Comparison of ENCODE assay signal across 1 cellular context in the genomic region with DNA sequence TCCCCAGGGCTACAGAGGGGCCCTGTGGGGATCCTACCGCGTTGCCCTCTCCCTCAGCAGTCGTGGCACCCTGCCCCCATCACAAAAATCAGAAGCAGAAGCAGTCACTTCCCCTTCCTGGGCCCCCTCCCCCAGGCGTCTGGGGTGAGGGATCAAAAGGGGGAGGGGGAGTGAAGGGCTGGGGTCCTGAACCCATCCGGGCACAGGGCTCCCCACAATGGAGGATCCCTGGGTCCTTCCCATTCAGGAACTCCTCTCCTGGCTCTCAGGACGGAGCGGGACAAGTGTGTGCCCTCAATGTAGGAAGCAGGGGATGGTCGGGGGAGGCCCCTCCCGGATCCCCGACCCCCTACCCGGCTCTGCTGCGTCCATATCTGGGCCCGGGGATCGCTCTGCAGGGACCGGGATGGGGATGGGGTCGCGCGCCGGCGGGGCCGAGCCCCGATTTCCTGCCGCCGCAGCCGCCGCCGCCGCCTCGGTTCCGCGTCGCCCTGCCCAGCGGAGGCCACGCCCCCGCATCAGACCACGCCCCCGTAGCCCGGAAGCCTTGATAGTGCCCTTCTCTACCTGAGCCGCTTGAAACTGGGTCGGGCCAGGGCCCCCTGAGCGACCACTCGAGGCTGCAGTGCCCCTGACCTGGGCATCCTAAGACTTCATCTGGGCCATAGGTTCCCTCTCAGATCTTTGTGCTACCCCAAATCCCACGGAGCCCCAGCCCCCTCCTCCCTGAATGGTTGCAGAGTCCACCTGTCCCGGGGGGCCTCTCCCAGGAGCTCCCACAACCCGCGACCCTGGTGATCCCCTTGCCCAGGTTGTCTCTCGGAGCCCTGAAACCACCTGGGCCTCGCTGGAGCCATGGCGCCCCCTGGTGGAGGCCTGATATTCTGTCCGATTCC.
TF ChIP-seq lines count a peak whose summit lies in the region.

A gene with protein sequence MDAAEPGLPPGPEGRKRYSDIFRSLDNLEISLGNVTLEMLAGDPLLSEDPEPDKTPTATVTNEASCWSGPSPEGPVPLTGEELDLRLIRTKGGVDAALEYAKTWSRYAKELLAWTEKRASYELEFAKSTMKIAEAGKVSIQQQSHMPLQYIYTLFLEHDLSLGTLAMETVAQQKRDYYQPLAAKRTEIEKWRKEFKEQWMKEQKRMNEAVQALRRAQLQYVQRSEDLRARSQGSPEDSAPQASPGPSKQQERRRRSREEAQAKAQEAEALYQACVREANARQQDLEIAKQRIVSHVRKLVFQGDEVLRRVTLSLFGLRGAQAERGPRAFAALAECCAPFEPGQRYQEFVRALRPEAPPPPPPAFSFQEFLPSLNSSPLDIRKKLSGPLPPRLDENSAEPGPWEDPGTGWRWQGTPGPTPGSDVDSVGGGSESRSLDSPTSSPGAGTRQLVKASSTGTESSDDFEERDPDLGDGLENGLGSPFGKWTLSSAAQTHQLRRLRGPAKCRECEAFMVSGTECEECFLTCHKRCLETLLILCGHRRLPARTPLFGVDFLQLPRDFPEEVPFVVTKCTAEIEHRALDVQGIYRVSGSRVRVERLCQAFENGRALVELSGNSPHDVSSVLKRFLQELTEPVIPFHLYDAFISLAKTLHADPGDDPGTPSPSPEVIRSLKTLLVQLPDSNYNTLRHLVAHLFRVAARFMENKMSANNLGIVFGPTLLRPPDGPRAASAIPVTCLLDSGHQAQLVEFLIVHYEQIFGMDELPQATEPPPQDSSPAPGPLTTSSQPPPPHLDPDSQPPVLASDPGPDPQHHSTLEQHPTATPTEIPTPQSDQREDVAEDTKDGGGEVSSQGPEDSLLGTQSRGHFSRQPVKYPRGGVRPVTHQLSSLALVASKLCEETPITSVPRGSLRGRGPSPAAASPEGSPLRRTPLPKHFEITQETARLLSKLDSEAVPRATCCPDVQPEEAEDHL (minus strand): TSS at position 500 of the 896 bp plus-strand sequence. CDS start 128 bp downstream, at position 372.

TF ChIP-seq in PFSK-1, 5 proteins besides CTCF, POLR2A, EP300 and RAD21 (continued from another document):
- TF ChIP-seq SIN3A (IDR thresholded peaks at IDR 0.05; ENCODE audit: borderline replicate concordance, insufficient read depth, low read length) (0 out of 2 replicates have a peak, but pooled peaks have one; percentile 27), POLR2AphosphoS5 (IDR thresholded peaks at IDR 0.05; ENCODE audit: low read depth, low read length) (no peak; the same call in none of the 2 replicates)
